15 cellular contexts compared by ENCODE assay signal in genomic region chr3:5799421-5799820, GRCh38.
DNase-seq lines count a peak whose midpoint lies in the region; ATAC-seq and TF ChIP-seq lines count a peak whose summit lies in the region.
"Had no signal": no experiment of that assay in that cellular context is flagged by ENCODE, and none has a peak within 500 bp of the region (broad histone marks: within the 10 kb centered on the region; RNA-seq: fewer than 3 reads in every experiment).

No MANE protein-coding gene starts in this region.

- POLR2A ChIA-PET in OCI-LY7 (lab: Charles Lee) = interaction anchor here (0.7 to 1.1 kb wide), 3 partner anchors 30 to 84 kb away, joined by 3 to 4 read pairs (median 3); no protein-coding TSS in a partner anchor

- ATAC-seq in HG03097 (IDR thresholded peaks at IDR 0.05; ENCODE audit: low FRiP score, unreplicated experiment) = no peak
- no peak for ATAC-seq in esophagus mucosa
- ATAC-seq: GM12878 had no signal

- TF ChIP-seq CTCF in Calu3 (IDR thresholded peaks at IDR 0.05; ENCODE audit: unreplicated experiment) (no peak), OCI-LY7 (conservative IDR thresholded peaks at IDR 0.05; ENCODE audit: low read length) (peak; percentile 28), astrocyte of the spinal cord (IDR thresholded peaks at IDR 0.05; ENCODE audit: low read depth, low read length) (peak; percentile 22), smooth muscle cell (IDR thresholded peaks at IDR 0.05; ENCODE audit: borderline replicate concordance, insufficient read depth, poor library complexity, severe bottlenecking) (peak; percentile 24)

- H3K36me3 Mint-ChIP-seq in Calu3 (ENCODE audit: insufficient read depth, unreplicated experiment) = peaks cover 6% of the 10 kb centered on the region

- no peaks in the 10 kb centered on the region for H3K36me3 ChIP-seq in OCI-LY7 (ENCODE audit: insufficient read depth, low read length)
- no peaks in the 10 kb centered on the region for H3K36me3 ChIP-seq in smooth muscle cell (ENCODE audit: low read depth)

- H3K4me1 ChIP-seq in OCI-LY7 (ENCODE audit: insufficient read depth, low read length, poor library complexity, severe bottlenecking) (no peaks in the 10 kb centered on the region), smooth muscle cell (ENCODE audit: low read depth) (no peaks in the 10 kb centered on the region)

- no peaks in the 10 kb centered on the region for H3K9me2 ChIP-seq in OCI-LY7 (ENCODE audit: insufficient read depth, low read length)

- H3K27me3 ChIP-seq in smooth muscle cell (ENCODE audit: low read depth) = no peaks in the 10 kb centered on the region

- no TSS peak for BruUV-seq in Calu3 (replicated peaks; lab: Mats Ljungman, UMichigan)
- BruUV-seq in OCI-LY7 (replicated peaks; lab: Mats Ljungman, UMichigan) = no TSS peak

- peak overlapping the region; percentile 76 for H3K27ac Mint-ChIP-seq in Calu3 (ENCODE audit: unreplicated experiment)
- H3K27ac Mint-ChIP-seq: H9 had no signal

- no peaks in the 10 kb centered on the region for H3K4me1 Mint-ChIP-seq in Calu3 (ENCODE audit: low read depth, unreplicated experiment)
- H3K4me1 Mint-ChIP-seq: H9 had no signal

- CTCF ChIA-PET in Calu3 (lab: Charles Lee) (interaction anchor here (0.6 to 1.0 kb wide), 2 partner anchors 406 to 501 kb away, joined by 4 to 6 read pairs; no protein-coding TSS in a partner anchor), OCI-LY7 (lab: Charles Lee; ENCODE audit: unreplicated experiment) (no interaction called here)

- no peak overlapping the region for H3K4me3 Mint-ChIP-seq in Calu3 (ENCODE audit: low read depth, unreplicated experiment)
- H3K4me3 Mint-ChIP-seq: H9 had no signal

- H3F3A ChIP-seq in smooth muscle cell (ENCODE audit: low read depth) = no peaks in the 10 kb centered on the region

- no peaks in the 10 kb centered on the region for H3K27me3 Mint-ChIP-seq in Calu3 (ENCODE audit: unreplicated experiment)

- DNase-seq in Calu3 (no peak), OCI-LY7 (ENCODE audit: low spot score) (no peak), astrocyte of the spinal cord (ENCODE audit: low read depth, low spot score) (no peak), smooth muscle cell (lab: John Stamatoyannopoulos, UW; ENCODE audit: unreplicated experiment) (no peak), 8988T (no peak)
- DNase-seq: C1 segment of cervical spinal cord, H9, MV-4-11, NCI-H1436 treated with DMSO at 0.1 percent for 48 hours, NCI-H2081, NCI-H2227 treated with DMSO at 0.1 percent for 48 hours, NCI-H524 treated with DMSO at 0.1 percent for 48 hours had no signal

- peaks cover 4% of the 10 kb centered on the region for H3K9me3 Mint-ChIP-seq in Calu3 (ENCODE audit: low read depth, unreplicated experiment)

- intact Hi-C loops in Calu3 (cut with micrococcal nuclease; ENCODE audit: unreplicated experiment) = loop anchor here (1.0 to 10.0 kb wide), 3 partner anchors 225 to 495 kb away; no protein-coding TSS in a partner anchor
- intact Hi-C loops in OCI-LY7 (cut with micrococcal nuclease; ENCODE audit: unreplicated experiment) = no loop called here

- no peaks in the 10 kb centered on the region for H3K79me2 ChIP-seq in OCI-LY7 (ENCODE audit: insufficient read depth, low read depth, low read length)
- no peaks in the 10 kb centered on the region for H3K79me2 ChIP-seq in smooth muscle cell (ENCODE audit: low read depth)

- no peak overlapping the region for H3K27ac ChIP-seq in OCI-LY7 (ENCODE audit: low read depth, low read length, poor library complexity, severe bottlenecking)
- H3K27ac ChIP-seq in smooth muscle cell (ENCODE audit: low read depth) = peak overlapping the region; percentile 1

- H3K4me2 ChIP-seq in OCI-LY7 (ENCODE audit: low read length) (no peak overlapping the region), smooth muscle cell (no peak overlapping the region)

- H3K9me3 ChIP-seq in OCI-LY7 (ENCODE audit: low read length) (no peaks in the 10 kb centered on the region), smooth muscle cell (replicated peaks; ENCODE audit: low read depth) (no peaks in the 10 kb centered on the region)

- H3K9ac ChIP-seq in smooth muscle cell (ENCODE audit: low read depth) = no peak overlapping the region

- H3K4me3 ChIP-seq in OCI-LY7 (ENCODE audit: low read depth, low read length, poor library complexity, severe bottlenecking) (no peak overlapping the region), astrocyte of the spinal cord (ENCODE audit: low read depth, low read length) (no peak overlapping the region), smooth muscle cell (no peak overlapping the region)
- H3K4me3 ChIP-seq: GM12878 had no signal

- in situ Hi-C loops in astrocyte of the spinal cord (cut with HindIII; ENCODE audit: low sequenced_read_pairs) = no loop called here

- H2AFZ ChIP-seq in OCI-LY7 (ENCODE audit: low read length) = no peak overlapping the region
- H2AFZ ChIP-seq in smooth muscle cell (ENCODE audit: low read depth) = no peak overlapping the region

- no peaks in the 10 kb centered on the region for H4K20me1 ChIP-seq in OCI-LY7 (ENCODE audit: insufficient read depth, low read length)
- no peaks in the 10 kb centered on the region for H4K20me1 ChIP-seq in smooth muscle cell (ENCODE audit: low read depth)
